29 cellular contexts compared by ENCODE assay signal in genomic region chr10:69761320-69761719, GRCh38. TPM values are rescaled to one million over a fixed set of nuclear protein-coding genes. Genes with fewer than 3 reads are reported as not detected.
"Had no signal": no experiment of that assay in that cellular context is flagged by ENCODE, and none has a peak within 500 bp of the region (broad histone marks: within the 10 kb centered on the region; RNA-seq: fewer than 3 reads in every experiment).

No MANE protein-coding gene starts in this region.

- H2AFZ ChIP-seq: parathyroid adenoma had no signal

- H3K4me1 Mint-ChIP-seq: naive B cell; neural crest cell; stimulated activated naive B cell treated with anti-CD40 and anti-IgM and Interleukin-4, amounts not matched to agents 10 μg/mL and 1 μg/mL and 100 μg/mL, for 72 hours had no signal

- H3K4me1 ChIP-seq: parathyroid adenoma, psoas muscle, right lobe of liver had no signal

- H3K9me3 Mint-ChIP-seq: naive B cell; naive thymus-derived CD8-positive, alpha-beta T cell; natural killer cell treated with Interleukin-12 subunit alpha and Interleukin-12 subunit beta and Interleukin-15 and Interleukin-18, amount 100 ng/mL, for 72 hours; nephron progenitor cell; neural crest cell; stimulated activated naive B cell treated with anti-CD40 and anti-IgM and Interleukin-4, amounts not matched to agents 10 μg/mL and 1 μg/mL and 100 μg/mL, for 72 hours; stimulated activated naive CD8-positive, alpha-beta T cell treated with anti-CD3 and anti-CD28 coated beads, Interleukin-15, Interleukin-2, amounts not matched to agents 100 ng/mL and 50 ng/mL, for 24 hours had no signal

- FAIRE-seq: small intestine had no signal

- H3K27ac Mint-ChIP-seq: naive B cell; naive thymus-derived CD8-positive, alpha-beta T cell; natural killer cell treated with Interleukin-12 subunit alpha and Interleukin-12 subunit beta and Interleukin-15 and Interleukin-18, amount 100 ng/mL, for 72 hours; nephron progenitor cell; stimulated activated naive B cell treated with anti-CD40 and anti-IgM and Interleukin-4, amounts not matched to agents 10 μg/mL and 1 μg/mL and 100 μg/mL, for 72 hours; stimulated activated naive CD8-positive, alpha-beta T cell treated with anti-CD3 and anti-CD28 coated beads, Interleukin-15, Interleukin-2, amounts not matched to agents 100 ng/mL and 50 ng/mL, for 24 hours had no signal

- H3K4me3 ChIP-seq: ovary, psoas muscle, right lobe of liver, sigmoid colon, stomach, thoracic aorta, thyroid gland, tibial nerve, upper lobe of left lung, vagina had no signal

- H3K27ac ChIP-seq: neutrophil, ovary, parathyroid adenoma, psoas muscle, right lobe of liver, sigmoid colon, stomach, thoracic aorta, thyroid gland, tibial nerve, upper lobe of left lung, vagina had no signal

- H3K36me3 ChIP-seq: neutrophil, ovary, right lobe of liver, sigmoid colon, stomach, thoracic aorta, thyroid gland, tibial nerve, upper lobe of left lung, vagina had no signal

- H3K9ac ChIP-seq: parathyroid adenoma had no signal

- DNase-seq: naive B cell; naive thymus-derived CD8-positive, alpha-beta T cell; nephron progenitor cell; nucleus accumbens; ovary; posterior cingulate gyrus; psoas muscle; right cardiac atrium; right lobe of liver; small intestine; stimulated activated CD4-positive, alpha-beta T cell treated with anti-CD3 and anti-CD28 coated beads, Interleukin-1b, Interleukin-23, amount 100 ng/mL, for 48 hours; stimulated activated CD4-positive, alpha-beta T cell treated with anti-CD3 and anti-CD28 coated beads, Interleukin-4, amount 100 ng/mL, for 1 hour; stimulated activated CD4-positive, alpha-beta T cell treated with anti-CD3 and anti-CD28 coated beads, Interleukin-4, amount 100 ng/mL, for 4 hours; stimulated activated CD8-positive, alpha-beta memory T cell treated with anti-CD3 and anti-CD28 coated beads, Interleukin-4, amount 100 ng/mL, for 48 hours; stimulated activated naive B cell treated with anti-CD40 and anti-IgM and Interleukin-4, amounts not matched to agents 10 μg/mL and 1 μg/mL and 100 μg/mL, for 72 hours; stimulated activated naive CD4-positive, alpha-beta T cell treated with Interleukin-2 at 50 U/mL for 16 hours; stomach; thyroid gland; trophoblast cell; upper lobe of left lung had no signal

- ATAC-seq: naive thymus-derived CD8-positive, alpha-beta T cell; natural killer cell treated with Interleukin-12 subunit alpha and Interleukin-12 subunit beta and Interleukin-15 and Interleukin-18, amount 100 ng/mL, for 72 hours; psoas muscle; right cardiac atrium; right lobe of liver; stimulated activated naive B cell treated with anti-CD40 and anti-IgM and Interleukin-4, amounts not matched to agents 10 μg/mL and 1 μg/mL and 100 μg/mL, for 72 hours had no signal

- H3K9me3 ChIP-seq: neutrophil, ovary, psoas muscle, right lobe of liver, sigmoid colon, stomach, thoracic aorta, thyroid gland, tibial nerve, upper lobe of left lung, vagina had no signal

- H3K27me3 ChIP-seq: ovary, right lobe of liver, sigmoid colon, thyroid gland, tibial nerve, upper lobe of left lung, vagina had no signal

- H3K4me3 Mint-ChIP-seq: naive B cell; naive thymus-derived CD8-positive, alpha-beta T cell; natural killer cell treated with Interleukin-12 subunit alpha and Interleukin-12 subunit beta and Interleukin-15 and Interleukin-18, amount 100 ng/mL, for 72 hours; nephron progenitor cell; neural crest cell; stimulated activated naive B cell treated with anti-CD40 and anti-IgM and Interleukin-4, amounts not matched to agents 10 μg/mL and 1 μg/mL and 100 μg/mL, for 72 hours; stimulated activated naive CD8-positive, alpha-beta T cell treated with anti-CD3 and anti-CD28 coated beads, Interleukin-15, Interleukin-2, amounts not matched to agents 100 ng/mL and 50 ng/mL, for 24 hours had no signal

- H3K36me3 Mint-ChIP-seq: naive B cell; naive thymus-derived CD8-positive, alpha-beta T cell; natural killer cell treated with Interleukin-12 subunit alpha and Interleukin-12 subunit beta and Interleukin-15 and Interleukin-18, amount 100 ng/mL, for 72 hours; stimulated activated naive B cell treated with anti-CD40 and anti-IgM and Interleukin-4, amounts not matched to agents 10 μg/mL and 1 μg/mL and 100 μg/mL, for 72 hours had no signal

RNA-seq across cellular contexts. Expression of gene COL13A1, which starts 40.4 kb away (rescaled TPM):
- total RNA-seq: naive thymus-derived CD8-positive, alpha-beta T cell; natural killer cell treated with Interleukin-12 subunit alpha and Interleukin-12 subunit beta and Interleukin-15 and Interleukin-18, amount 100 ng/mL, for 72 hours; vagina had no signal
- polyA plus RNA-seq: naive thymus-derived CD8-positive, alpha-beta T cell had no signal
